In the genomic region with DNA sequence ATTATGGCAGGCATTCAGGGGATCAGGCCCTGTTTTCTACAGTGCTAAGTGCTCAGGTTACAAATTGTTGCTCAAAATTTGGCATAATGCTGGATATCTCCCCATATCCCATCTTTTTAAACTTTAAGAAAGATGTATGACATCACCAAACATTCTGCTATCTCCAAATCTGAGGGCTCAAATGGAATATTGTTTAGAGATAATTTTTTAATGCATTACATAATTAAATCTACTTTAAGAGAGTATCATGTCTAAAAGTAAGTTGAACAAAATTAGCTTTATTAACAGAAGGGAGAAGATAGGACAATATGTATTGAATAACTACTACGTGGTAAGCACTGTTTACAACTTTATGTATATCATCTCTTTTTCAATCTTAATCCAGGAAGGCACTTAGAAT, we compare ENCODE assay signal across 2 cellular contexts.
TF ChIP-seq lines count a peak whose summit lies in the region.

No MANE protein-coding gene starts in this region.

TF ChIP-seq in HepG2, 621 proteins besides CTCF, POLR2A, EP300 and RAD21:
- TF ChIP-seq, protein P1, sequence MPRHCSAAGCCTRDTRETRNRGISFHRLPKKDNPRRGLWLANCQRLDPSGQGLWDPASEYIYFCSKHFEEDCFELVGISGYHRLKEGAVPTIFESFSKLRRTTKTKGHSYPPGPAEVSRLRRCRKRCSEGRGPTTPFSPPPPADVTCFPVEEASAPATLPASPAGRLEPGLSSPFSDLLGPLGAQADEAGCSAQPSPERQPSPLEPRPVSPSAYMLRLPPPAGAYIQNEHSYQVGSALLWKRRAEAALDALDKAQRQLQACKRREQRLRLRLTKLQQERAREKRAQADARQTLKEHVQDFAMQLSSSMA (CRISPR knock-in tag; IDR thresholded peaks at IDR 0.05): no peak
- 0 out of 2 replicates have a peak, but pooled peaks have one; percentile 18 for TF ChIP-seq ATF7 (IDR thresholded peaks at IDR 0.05)
- no peak for TF ChIP-seq ATF7 (CRISPR knock-in tag; IDR thresholded peaks at IDR 0.05)
- no peak for TF ChIP-seq ZNF619 (CRISPR knock-in tag; IDR thresholded peaks at IDR 0.05)
- TF ChIP-seq, protein P2, sequence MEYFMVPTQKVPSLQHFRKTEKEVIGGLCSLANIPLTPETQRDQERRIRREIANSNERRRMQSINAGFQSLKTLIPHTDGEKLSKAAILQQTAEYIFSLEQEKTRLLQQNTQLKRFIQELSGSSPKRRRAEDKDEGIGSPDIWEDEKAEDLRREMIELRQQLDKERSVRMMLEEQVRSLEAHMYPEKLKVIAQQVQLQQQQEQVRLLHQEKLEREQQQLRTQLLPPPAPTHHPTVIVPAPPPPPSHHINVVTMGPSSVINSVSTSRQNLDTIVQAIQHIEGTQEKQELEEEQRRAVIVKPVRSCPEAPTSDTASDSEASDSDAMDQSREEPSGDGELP (IDR thresholded peaks at IDR 0.05; ENCODE audit: borderline replicate concordance, low read depth): no peak
- TF ChIP-seq, protein P3, sequence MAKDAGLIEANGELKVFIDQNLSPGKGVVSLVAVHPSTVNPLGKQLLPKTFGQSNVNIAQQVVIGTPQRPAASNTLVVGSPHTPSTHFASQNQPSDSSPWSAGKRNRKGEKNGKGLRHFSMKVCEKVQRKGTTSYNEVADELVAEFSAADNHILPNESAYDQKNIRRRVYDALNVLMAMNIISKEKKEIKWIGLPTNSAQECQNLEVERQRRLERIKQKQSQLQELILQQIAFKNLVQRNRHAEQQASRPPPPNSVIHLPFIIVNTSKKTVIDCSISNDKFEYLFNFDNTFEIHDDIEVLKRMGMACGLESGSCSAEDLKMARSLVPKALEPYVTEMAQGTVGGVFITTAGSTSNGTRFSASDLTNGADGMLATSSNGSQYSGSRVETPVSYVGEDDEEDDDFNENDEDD (CRISPR knock-in tag; IDR thresholded peaks at IDR 0.05; ENCODE audit: borderline replicate concordance): no peak
- TF ChIP-seq NCOA5 (CRISPR knock-in tag; IDR thresholded peaks at IDR 0.05): no peak
- TF ChIP-seq, protein P4, sequence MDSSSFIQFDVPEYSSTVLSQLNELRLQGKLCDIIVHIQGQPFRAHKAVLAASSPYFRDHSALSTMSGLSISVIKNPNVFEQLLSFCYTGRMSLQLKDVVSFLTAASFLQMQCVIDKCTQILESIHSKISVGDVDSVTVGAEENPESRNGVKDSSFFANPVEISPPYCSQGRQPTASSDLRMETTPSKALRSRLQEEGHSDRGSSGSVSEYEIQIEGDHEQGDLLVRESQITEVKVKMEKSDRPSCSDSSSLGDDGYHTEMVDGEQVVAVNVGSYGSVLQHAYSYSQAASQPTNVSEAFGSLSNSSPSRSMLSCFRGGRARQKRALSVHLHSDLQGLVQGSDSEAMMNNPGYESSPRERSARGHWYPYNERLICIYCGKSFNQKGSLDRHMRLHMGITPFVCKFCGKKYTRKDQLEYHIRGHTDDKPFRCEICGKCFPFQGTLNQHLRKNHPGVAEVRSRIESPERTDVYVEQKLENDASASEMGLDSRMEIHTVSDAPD (CRISPR knock-in tag; IDR thresholded peaks at IDR 0.05): no peak
- TF ChIP-seq RCOR2 (CRISPR knock-in tag; IDR thresholded peaks at IDR 0.05): no peak
- TF ChIP-seq ZNF274 (CRISPR knock-in tag; IDR thresholded peaks at IDR 0.05): no peak

TF ChIP-seq in IMR-90, 13 proteins besides CTCF, POLR2A, EP300 and RAD21:
- TF ChIP-seq MAZ (IDR thresholded peaks at IDR 0.05; ENCODE audit: borderline replicate concordance, low read depth, low read length) (no peak), MAFK (IDR thresholded peaks at IDR 0.05; ENCODE audit: low read depth, low read length) (no peak), MXI1 (IDR thresholded peaks at IDR 0.05; ENCODE audit: borderline replicate concordance, low read depth, low read length) (no peak), FOS (IDR thresholded peaks at IDR 0.05; ENCODE audit: low read depth, low read length) (no peak), RFX5 (IDR thresholded peaks at IDR 0.05; ENCODE audit: low read depth, low read length) (no peak), CEBPB (IDR thresholded peaks at IDR 0.05; ENCODE audit: low read depth, low read length) (no peak), SMC3 (IDR thresholded peaks at IDR 0.05; ENCODE audit: low read depth, low read length) (no peak), BHLHE40 (IDR thresholded peaks at IDR 0.05; ENCODE audit: low read depth, low read length) (no peak), CHD1 (IDR thresholded peaks at IDR 0.05; ENCODE audit: low read depth, low read length) (no peak), RCOR1 (IDR thresholded peaks at IDR 0.05; ENCODE audit: insufficient replicate concordance, low read length) (no peak), NFE2L2 (IDR thresholded peaks at IDR 0.05; ENCODE audit: low read depth, low read length) (no peak)
- TF ChIP-seq, protein P5, sequence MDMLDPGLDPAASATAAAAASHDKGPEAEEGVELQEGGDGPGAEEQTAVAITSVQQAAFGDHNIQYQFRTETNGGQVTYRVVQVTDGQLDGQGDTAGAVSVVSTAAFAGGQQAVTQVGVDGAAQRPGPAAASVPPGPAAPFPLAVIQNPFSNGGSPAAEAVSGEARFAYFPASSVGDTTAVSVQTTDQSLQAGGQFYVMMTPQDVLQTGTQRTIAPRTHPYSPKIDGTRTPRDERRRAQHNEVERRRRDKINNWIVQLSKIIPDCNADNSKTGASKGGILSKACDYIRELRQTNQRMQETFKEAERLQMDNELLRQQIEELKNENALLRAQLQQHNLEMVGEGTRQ (IDR thresholded peaks at IDR 0.05; ENCODE audit: low read depth, low read length): no peak
- TF ChIP-seq, protein P6, sequence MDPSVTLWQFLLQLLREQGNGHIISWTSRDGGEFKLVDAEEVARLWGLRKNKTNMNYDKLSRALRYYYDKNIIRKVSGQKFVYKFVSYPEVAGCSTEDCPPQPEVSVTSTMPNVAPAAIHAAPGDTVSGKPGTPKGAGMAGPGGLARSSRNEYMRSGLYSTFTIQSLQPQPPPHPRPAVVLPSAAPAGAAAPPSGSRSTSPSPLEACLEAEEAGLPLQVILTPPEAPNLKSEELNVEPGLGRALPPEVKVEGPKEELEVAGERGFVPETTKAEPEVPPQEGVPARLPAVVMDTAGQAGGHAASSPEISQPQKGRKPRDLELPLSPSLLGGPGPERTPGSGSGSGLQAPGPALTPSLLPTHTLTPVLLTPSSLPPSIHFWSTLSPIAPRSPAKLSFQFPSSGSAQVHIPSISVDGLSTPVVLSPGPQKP (IDR thresholded peaks at IDR 0.05; ENCODE audit: borderline replicate concordance, low read depth, low read length): no peak
